In the genomic region with DNA sequence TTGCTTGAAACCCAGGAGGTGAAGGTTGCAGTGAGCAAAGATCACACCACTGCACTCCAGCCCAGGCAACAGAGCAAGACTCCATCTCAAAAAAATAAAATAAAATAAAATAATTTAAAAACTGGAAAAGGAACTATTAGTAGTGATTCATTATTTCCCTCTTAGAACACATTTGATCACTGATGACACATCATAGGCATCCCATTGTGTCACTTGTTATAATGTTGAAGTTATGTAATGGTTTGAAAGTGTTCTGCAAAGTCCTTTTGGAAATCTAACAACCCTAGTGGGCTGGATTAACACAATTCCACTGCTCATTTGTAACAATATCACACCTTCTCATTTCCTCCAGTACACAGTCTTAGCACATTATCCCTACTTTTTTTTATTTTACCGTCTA, we compare ENCODE assay signal across 26 cellular contexts.
"Had no signal": no experiment of that assay in that cellular context is flagged by ENCODE, and none has a peak within 500 bp of the region (broad histone marks: within the 10 kb centered on the region; RNA-seq: fewer than 3 reads in every experiment).

No MANE protein-coding gene starts in this region.

- H3K27me3 Mint-ChIP-seq: activated naive CD8-positive, alpha-beta T cell treated with anti-CD3 and anti-CD28 coated beads for 36 hours; naive thymus-derived CD8-positive, alpha-beta T cell; stimulated activated memory B cell treated with anti-CD40 and anti-IgM and Interleukin-4, amounts not matched to agents 10 μg/mL and 1 μg/mL and 100 μg/mL, for 72 hours had no signal

- H3K79me2 ChIP-seq: hepatocyte had no signal

- H3K9me3 Mint-ChIP-seq: activated naive CD8-positive, alpha-beta T cell treated with anti-CD3 and anti-CD28 coated beads for 36 hours; activated T-cell treated with anti-CD3 and anti-CD28 coated beads, Interleukin-2, amount 50 U/mL, for 4 hours; activated T-helper 2 cell treated with anti-CD3 and anti-CD28 coated beads, Interferon-gamma antibody, Interleukin-2, Interleukin-4, amounts not matched to agents 10 μg/mL and 5 μg/mL and 100 μg/mL, durations not matched to agents 14 hours and 24 hours and 36 hours; endodermal cell; immature natural killer cell; mesothelial cell of epicardium; naive thymus-derived CD8-positive, alpha-beta T cell; neural progenitor cell; stimulated activated memory B cell treated with anti-CD40 and anti-IgM and Interleukin-4, amounts not matched to agents 10 μg/mL and 1 μg/mL and 100 μg/mL, for 72 hours had no signal

- H3K36me3 Mint-ChIP-seq: activated naive CD8-positive, alpha-beta T cell treated with anti-CD3 and anti-CD28 coated beads for 36 hours; immature natural killer cell; mesothelial cell of epicardium; naive thymus-derived CD8-positive, alpha-beta T cell; neural progenitor cell; stimulated activated memory B cell treated with anti-CD40 and anti-IgM and Interleukin-4, amounts not matched to agents 10 μg/mL and 1 μg/mL and 100 μg/mL, for 72 hours had no signal

- H3K4me3 ChIP-seq: colonic mucosa, hepatocyte, lung, neural progenitor cell, smooth muscle cell, stomach, suprapubic skin, transverse colon, uterus had no signal

- ATAC-seq: activated T-cell treated with anti-CD3 and anti-CD28 coated beads, Interleukin-2, amount 50 U/mL, for 4 hours; left lobe of liver; naive thymus-derived CD8-positive, alpha-beta T cell; sciatic nerve; stimulated activated memory B cell treated with anti-CD40 and anti-IgM and Interleukin-4, amounts not matched to agents 10 μg/mL and 1 μg/mL and 100 μg/mL, for 72 hours had no signal

- H3K4me1 Mint-ChIP-seq: endodermal cell; immature natural killer cell; neural progenitor cell; stimulated activated memory B cell treated with anti-CD40 and anti-IgM and Interleukin-4, amounts not matched to agents 10 μg/mL and 1 μg/mL and 100 μg/mL, for 72 hours had no signal

- H3K27ac Mint-ChIP-seq: activated naive CD8-positive, alpha-beta T cell treated with anti-CD3 and anti-CD28 coated beads for 36 hours; activated T-helper 2 cell treated with anti-CD3 and anti-CD28 coated beads, Interferon-gamma antibody, Interleukin-2, Interleukin-4, amounts not matched to agents 10 μg/mL and 5 μg/mL and 100 μg/mL, durations not matched to agents 14 hours and 24 hours and 36 hours; endodermal cell; immature natural killer cell; mesothelial cell of epicardium; naive thymus-derived CD8-positive, alpha-beta T cell; neural progenitor cell; stimulated activated memory B cell treated with anti-CD40 and anti-IgM and Interleukin-4, amounts not matched to agents 10 μg/mL and 1 μg/mL and 100 μg/mL, for 72 hours had no signal

- H3K9ac ChIP-seq: neural progenitor cell had no signal

- H3K4me2 ChIP-seq: hepatocyte, neural progenitor cell, smooth muscle cell had no signal

- DNase-seq: activated CD4-positive, alpha-beta T cell treated with anti-CD3 and anti-CD28 coated beads for 1 hour; activated CD4-positive, alpha-beta T cell treated with anti-CD3 and anti-CD28 coated beads, Interleukin-2, amount 50 U/mL, for 1 hour; activated CD8-positive, alpha-beta memory T cell treated with anti-CD3 and anti-CD28 coated beads, Interleukin-2, amount 50 U/mL, for 4 hours; activated naive CD4-positive, alpha-beta T cell treated with Interleukin-2 at 50 U/mL for 16 hours; activated naive CD8-positive, alpha-beta T cell treated with anti-CD3 and anti-CD28 coated beads for 36 hours; activated T-cell treated with anti-CD3 and anti-CD28 coated beads, Interleukin-2, amount 50 U/mL, for 4 hours; colonic mucosa; foreskin melanocyte; immature natural killer cell; naive thymus-derived CD8-positive, alpha-beta T cell; posterior cingulate gyrus; stimulated activated CD4-positive, alpha-beta T cell treated with anti-CD3 and anti-CD28 coated beads, Interleukin-15, amount 100 ng/mL, for 24 hours; stomach; transverse colon; uterus had no signal

- H3K36me3 ChIP-seq: colonic mucosa, neural progenitor cell, stomach, suprapubic skin, transverse colon, uterus had no signal

- H3K27ac ChIP-seq: colonic mucosa, hepatocyte, neural progenitor cell, stomach, suprapubic skin, transverse colon, uterus had no signal

- H3K4me1 ChIP-seq: colonic mucosa, neural progenitor cell, stomach, suprapubic skin, transverse colon, uterus had no signal

- H3K4me3 Mint-ChIP-seq: activated naive CD8-positive, alpha-beta T cell treated with anti-CD3 and anti-CD28 coated beads for 36 hours; activated T-cell treated with anti-CD3 and anti-CD28 coated beads, Interleukin-2, amount 50 U/mL, for 4 hours; endodermal cell; immature natural killer cell; mesothelial cell of epicardium; naive thymus-derived CD8-positive, alpha-beta T cell; neural progenitor cell; stimulated activated memory B cell treated with anti-CD40 and anti-IgM and Interleukin-4, amounts not matched to agents 10 μg/mL and 1 μg/mL and 100 μg/mL, for 72 hours had no signal

- H3K27me3 ChIP-seq: colonic mucosa, hepatocyte, neural progenitor cell, stomach, suprapubic skin, transverse colon, uterus had no signal
